Comparison of ENCODE assay signal across 8 cellular contexts in genomic region chr7:36473454-36474282, GRCh38.
DNase-seq lines count a peak whose midpoint lies in the region; ATAC-seq lines count a peak whose summit lies in the region.

No MANE protein-coding gene starts in this region.

- DNase-seq in Caki2 (ENCODE audit: low read depth) (peak; percentile 17), H7 (peak; percentile 24), OCI-M1 (lab: John Stamatoyannopoulos, UW) (peak; percentile 74), cerebellar cortex (ENCODE audit: low spot score) (peak; percentile 54), midbrain (lab: John Stamatoyannopoulos, UW) (peak; percentile 37)
- DNase-seq in activated effector memory CD4-positive, alpha-beta T cell treated with Interleukin-2 at 50 U/mL for 16 hours, result no peak

- no peaks in the 10 kb centered on the region for H3K27me3 ChIP-seq in H7 (ENCODE audit: control insufficient read depth, insufficient read depth, low read length)

- no peaks in the 10 kb centered on the region for H3K36me3 ChIP-seq in H7 (replicated peaks; ENCODE audit: control insufficient read depth, insufficient read depth, low read length)

- ATAC-seq in GM19324 (IDR thresholded peaks at IDR 0.05; ENCODE audit: low FRiP score, unreplicated experiment), result no peak
- ATAC-seq in GM18517 (IDR thresholded peaks at IDR 0.05; ENCODE audit: unreplicated experiment), result no peak

- in situ Hi-C loops in Caki2 (cut with HindIII; ENCODE audit: low pct_unique_long_range_greater_than_20kb, low sequenced_read_pairs), result no loop called here

- no peak overlapping the region for H3K4me3 ChIP-seq in H7 (ENCODE audit: insufficient read depth, low read depth, low read length)
